15 cellular contexts compared by ENCODE assay signal in the genomic region with DNA sequence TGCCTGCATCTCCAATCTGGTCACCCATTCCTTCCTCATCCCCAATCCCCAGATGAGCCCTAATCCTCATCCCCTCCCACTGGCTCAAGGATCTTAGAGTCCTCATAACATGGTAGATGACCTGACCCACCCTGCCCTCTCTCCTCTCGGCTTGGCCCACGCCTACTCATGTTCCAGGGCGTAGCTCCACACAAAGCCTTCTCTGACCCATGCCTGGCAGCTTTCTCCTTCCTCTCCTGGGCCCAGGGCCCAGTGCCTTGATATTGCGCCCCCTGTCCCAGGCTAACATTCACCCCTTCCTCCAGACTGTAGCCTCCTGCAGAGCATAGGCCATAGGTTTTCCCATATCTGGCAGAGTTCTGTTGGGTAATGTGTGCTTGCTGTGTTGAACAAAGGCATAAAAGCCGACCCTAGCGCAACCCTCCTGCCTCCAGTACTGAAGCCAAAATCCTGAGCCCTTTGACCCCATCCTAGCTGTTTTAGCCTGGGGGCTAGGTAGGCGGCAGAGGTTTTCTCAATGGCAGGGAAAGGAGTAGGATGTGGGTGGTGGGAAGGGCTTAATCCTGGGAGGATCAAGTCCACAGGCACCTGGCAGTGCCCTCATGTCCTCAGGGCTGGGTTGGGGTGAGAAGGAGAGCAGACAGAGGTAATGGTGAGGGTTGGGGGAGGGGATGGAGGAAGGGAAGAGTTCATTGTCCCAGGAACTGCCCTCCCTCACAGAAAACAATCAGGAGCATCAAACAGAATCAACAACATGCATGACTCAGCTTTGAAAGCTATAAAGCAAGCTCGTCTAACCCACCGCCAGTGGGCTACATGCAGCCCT. TPM values are rescaled to one million over a fixed set of nuclear protein-coding genes. Genes with fewer than 3 reads are reported as not detected.
DNase-seq lines count a peak whose midpoint lies in the region; ATAC-seq and TF ChIP-seq lines count a peak whose summit lies in the region.
"Had no signal": no experiment of that assay in that cellular context is flagged by ENCODE, and none has a peak within 500 bp of the region (broad histone marks: within the 10 kb centered on the region; RNA-seq: fewer than 3 reads in every experiment).

No MANE protein-coding gene starts in this region.

- H3K36me3 ChIP-seq in Karpas-422 (ENCODE audit: insufficient read depth, low read length) (peaks cover 3% of the 10 kb centered on the region; the same call in 1 of the 2 replicates), MM.1S (replicated peaks; ENCODE audit: insufficient read depth, low read length) (no peaks in the 10 kb centered on the region), lower lobe of right lung (peaks cover 38% of the 10 kb centered on the region)

- no peaks in the 10 kb centered on the region for H3F3A ChIP-seq in MM.1S (ENCODE audit: insufficient read depth, low read length)

- no peak for TF ChIP-seq CTCF in MM.1S (IDR thresholded peaks at IDR 0.05; ENCODE audit: low read length)
- no peak for TF ChIP-seq CTCF in lower lobe of right lung (IDR thresholded peaks at IDR 0.05)

- H3K36me3 Mint-ChIP-seq in effector memory CD8-positive, alpha-beta T cell (ENCODE audit: insufficient read depth), result peaks cover 13% of the 10 kb centered on the region

- DNase-seq in NCI-H146 (lab: John Stamatoyannopoulos, UW) (peak; percentile 19), NCI-H146 treated with DMSO at 0.1 percent for 48 hours (lab: John Stamatoyannopoulos, UW; ENCODE audit: unreplicated experiment) (no peak), Karpas-422 (peak; percentile 11), iPS DF 19.7 (ENCODE audit: low read depth, low spot score) (peak; percentile 69), posterior vena cava (ENCODE audit: low spot score) (peak; percentile 49), MM.1S (no peak), lower lobe of right lung (no peak)
- no peak for DNase-seq in effector memory CD8-positive, alpha-beta T cell
- DNase-seq: activated CD4-positive, alpha-beta T cell treated with anti-CD3 and anti-CD28 coated beads, Interleukin-2, amount 10 ng/mL, durations not matched to agents 24 days and 14 days; CD4-positive, alpha-beta memory T cell; NCI-H2029; psoas muscle; T1000 had no signal

- intact Hi-C loops in posterior vena cava (cut with DNase I) (loop anchor here in 1 of 2 donors (10.0 kb wide), 1 partner anchor 379 kb away; no protein-coding TSS in a partner anchor), lower lobe of right lung (cut with DNase I) (no loop called here)

- ATAC-seq in effector memory CD8-positive, alpha-beta T cell (replicated peaks), result no peak
- no peak for ATAC-seq in lower lobe of right lung
- ATAC-seq: psoas muscle had no signal

- H3K4me1 ChIP-seq in Karpas-422 (ENCODE audit: low read length) (no peaks in the 10 kb centered on the region), MM.1S (ENCODE audit: low read length) (no peaks in the 10 kb centered on the region), lower lobe of right lung (no peaks in the 10 kb centered on the region)
- H3K4me1 ChIP-seq: psoas muscle had no signal

- H3K9ac ChIP-seq in Karpas-422 (ENCODE audit: low read length) (no peak overlapping the region), MM.1S (ENCODE audit: low read length) (no peak overlapping the region)

- no peak overlapping the region for H3K27ac Mint-ChIP-seq in effector memory CD8-positive, alpha-beta T cell
- H3K27ac Mint-ChIP-seq: activated CD4-positive, alpha-beta T cell treated with anti-CD3 and anti-CD28 coated beads, Interleukin-2, amount 10 ng/mL, durations not matched to agents 24 days and 14 days had no signal

- no peak overlapping the region for H3K4me3 ChIP-seq in Karpas-422 (ENCODE audit: low read length)
- no peak overlapping the region for H3K4me3 ChIP-seq in MM.1S (ENCODE audit: low read length)
- H3K4me3 ChIP-seq in lower lobe of right lung, result no peak overlapping the region
- H3K4me3 ChIP-seq: cardiac muscle cell, psoas muscle, suprapubic skin had no signal

- no peaks in the 10 kb centered on the region for H3K9me2 ChIP-seq in Karpas-422 (replicated peaks; ENCODE audit: insufficient read depth, low read length)
- no peaks in the 10 kb centered on the region for H3K9me2 ChIP-seq in MM.1S (replicated peaks; ENCODE audit: insufficient read depth, low read length)

- no peaks in the 10 kb centered on the region for H3K27me3 Mint-ChIP-seq in effector memory CD8-positive, alpha-beta T cell
- H3K27me3 Mint-ChIP-seq: activated CD4-positive, alpha-beta T cell treated with anti-CD3 and anti-CD28 coated beads, Interleukin-2, amount 10 ng/mL, durations not matched to agents 24 days and 14 days had no signal

- no peaks in the 10 kb centered on the region for H3K9me3 ChIP-seq in Karpas-422 (ENCODE audit: low read length)
- H3K9me3 ChIP-seq in MM.1S (replicated peaks; ENCODE audit: insufficient read depth, low read length), result no peaks in the 10 kb centered on the region
- no peaks in the 10 kb centered on the region for H3K9me3 ChIP-seq in lower lobe of right lung
- H3K9me3 ChIP-seq: psoas muscle, suprapubic skin had no signal

- H4K20me1 ChIP-seq in Karpas-422 (ENCODE audit: insufficient read depth, low read depth, low read length) (no peaks in the 10 kb centered on the region), MM.1S (ENCODE audit: insufficient read depth, low read length) (no peaks in the 10 kb centered on the region)

- H3K79me2 ChIP-seq in Karpas-422 (ENCODE audit: low read length) (no peaks in the 10 kb centered on the region), MM.1S (ENCODE audit: low read length) (no peaks in the 10 kb centered on the region)

- no peak overlapping the region for H3K27ac ChIP-seq in Karpas-422 (ENCODE audit: low read length)
- H3K27ac ChIP-seq in MM.1S (ENCODE audit: low read length), result no peak overlapping the region
- no peak overlapping the region for H3K27ac ChIP-seq in lower lobe of right lung
- H3K27ac ChIP-seq: cardiac muscle cell, psoas muscle, suprapubic skin had no signal

- H3K4me2 ChIP-seq in Karpas-422 (ENCODE audit: low read depth, low read length, poor library complexity, severe bottlenecking) (no peak overlapping the region), MM.1S (ENCODE audit: low read depth, low read length) (no peak overlapping the region)

- H3K4me3 Mint-ChIP-seq in effector memory CD8-positive, alpha-beta T cell, result no peak overlapping the region
- H3K4me3 Mint-ChIP-seq: activated CD4-positive, alpha-beta T cell treated with anti-CD3 and anti-CD28 coated beads, Interleukin-2, amount 10 ng/mL, durations not matched to agents 24 days and 14 days; CD4-positive, alpha-beta memory T cell had no signal

- H3K27me3 ChIP-seq in Karpas-422 (ENCODE audit: low read length) (no peaks in the 10 kb centered on the region), MM.1S (replicated peaks; ENCODE audit: insufficient read depth, low read length) (no peaks in the 10 kb centered on the region), lower lobe of right lung (ENCODE audit: low read depth) (no peaks in the 10 kb centered on the region)
- H3K27me3 ChIP-seq: cardiac muscle cell, suprapubic skin had no signal

- H2AFZ ChIP-seq in Karpas-422 (ENCODE audit: low read length), result no peak overlapping the region
- H2AFZ ChIP-seq in MM.1S (ENCODE audit: low read length), result no peak overlapping the region

- H3K9me3 Mint-ChIP-seq in effector memory CD8-positive, alpha-beta T cell, result no peaks in the 10 kb centered on the region
- H3K9me3 Mint-ChIP-seq: activated CD4-positive, alpha-beta T cell treated with anti-CD3 and anti-CD28 coated beads, Interleukin-2, amount 10 ng/mL, durations not matched to agents 24 days and 14 days; CD4-positive, alpha-beta memory T cell had no signal

- peaks cover 10 to 18% of the 10 kb centered on the region in 2 donors for H3K4me1 Mint-ChIP-seq in effector memory CD8-positive, alpha-beta T cell (ENCODE audit: low read depth in 2 of 2)

RNA-seq across cellular contexts. Expression of gene MESD, which starts 35.5 kb away (rescaled TPM):
- 10.9 and 13.7 TPM in 2 replicates for total RNA-seq in Karpas-422 (2014; rRNA removed; shearing (Covaris generic); ENCODE audit: low replicate concordance)
- 10 to 100 TPM; 21.0 to 24.1 TPM for total RNA-seq in posterior vena cava
- 24.2 TPM for total RNA-seq in lower lobe of right lung

RNA-seq across cellular contexts. Expression of gene TLNRD1, which starts 46.6 kb away (rescaled TPM):
- 5.4 and 12.8 TPM in 2 replicates for total RNA-seq in Karpas-422 (2014; rRNA removed; shearing (Covaris generic); ENCODE audit: low replicate concordance)
- total RNA-seq in posterior vena cava (10 to 100 TPM; 17.6 to 24.2 TPM), lower lobe of right lung (24.7 TPM)

Comparison
In these comparisons a context has a peak if more than half of its experiments do, and no peak if none do; other contexts are left out.
1. DNase-seq: peak in NCI-H146 (single experiment), Karpas-422 (single experiment), iPS DF 19.7 (single experiment) and posterior vena cava (single experiment); none in NCI-H146 treated with DMSO at 0.1 percent for 48 hours (single experiment), MM.1S (single experiment), effector memory CD8-positive, alpha-beta T cell (0 of 3) and lower lobe of right lung (single experiment).